Comparison of ENCODE assay signal across 20 cellular contexts in the genomic region with DNA sequence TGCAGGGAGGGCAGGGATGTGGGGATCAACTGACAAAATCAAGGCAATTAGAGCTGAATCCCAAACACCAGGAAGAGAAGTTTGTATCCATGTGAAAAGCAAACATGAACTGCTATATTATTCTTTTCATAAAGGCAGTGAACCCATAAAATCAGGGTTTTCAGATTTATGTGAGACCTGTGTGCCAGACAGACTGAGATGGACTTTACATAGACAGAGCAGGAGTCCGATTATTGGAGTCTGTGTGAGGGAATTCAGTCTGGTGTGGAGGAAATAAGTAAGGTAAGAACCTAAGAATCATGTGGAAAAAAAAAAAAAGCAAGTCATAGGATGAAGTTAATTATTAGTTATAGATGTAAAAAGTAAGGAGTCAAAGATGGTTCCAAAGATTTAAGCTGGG. TPM values are rescaled to one million over a fixed set of nuclear protein-coding genes. Genes with fewer than 3 reads are reported as not detected.
DNase-seq lines count a peak whose midpoint lies in the region; ATAC-seq and TF ChIP-seq lines count a peak whose summit lies in the region.
"Had no signal": no experiment of that assay in that cellular context is flagged by ENCODE, and none has a peak within 500 bp of the region (broad histone marks: within the 10 kb centered on the region; RNA-seq: fewer than 3 reads in every experiment).

No MANE protein-coding gene starts in this region.

- peak overlapping the region; percentile 27 for H3K27ac Mint-ChIP-seq in activated T-helper 1 cell treated with anti-CD3 and anti-CD28 coated beads, Interleukin-12 subunit alpha, Interleukin-12 subunit beta, Interleukin-2, Interleukin-4 antibody, amounts not matched to agents 30 ng/mL and 10 ng/mL and 1 ng/mL, durations not matched to agents 14 hours and 24 hours and 36 hours
- H3K27ac Mint-ChIP-seq in CD8-positive, alpha-beta memory T cell = peak overlapping the region in 4 of 8 donors; percentile 20 to 65 (median 52)
- H3K27ac Mint-ChIP-seq: H9 had no signal

- ATAC-seq in Right ventricle myocardium inferior (no peak), GM18520 (IDR thresholded peaks at IDR 0.05; ENCODE audit: unreplicated experiment) (no peak), HG03095 (IDR thresholded peaks at IDR 0.05; ENCODE audit: unreplicated experiment) (no peak), HG03378 (IDR thresholded peaks at IDR 0.05; ENCODE audit: unreplicated experiment) (no peak)
- ATAC-seq: K562 had no signal

- no peaks in the 10 kb centered on the region for H3K27me3 ChIP-seq in left ventricle myocardium inferior (ENCODE audit: low read depth)
- H3K27me3 ChIP-seq in mucosa of rectum (ENCODE audit: control insufficient read depth in 2 of 2, insufficient read depth in 2 of 2, low read length in 2 of 2) = no peaks in the 10 kb centered on the region
- no peaks in the 10 kb centered on the region for H3K27me3 ChIP-seq in CD8-positive, alpha-beta memory T cell (ENCODE audit: insufficient read depth, low read length, poor library complexity, severe bottlenecking)

- POLR2A ChIA-PET in CD8-positive, alpha-beta memory T cell (lab: Charles Lee) = no interaction called here

- TF ChIP-seq CTCF in left ventricle myocardium inferior (IDR thresholded peaks at IDR 0.05; ENCODE audit: borderline replicate concordance) = no peak

- H3K27ac ChIP-seq in left ventricle myocardium inferior (replicated peaks) (peak overlapping the region; percentile 60), mucosa of rectum (ENCODE audit: low read depth in 2 of 2, low read length in 2 of 2) (peak overlapping the region; percentile 56 to 75)
- H3K27ac ChIP-seq in CD8-positive, alpha-beta memory T cell (ENCODE audit: low read depth, low read length) = no peak overlapping the region

- H3K4me1 ChIP-seq in left ventricle myocardium inferior (peaks cover 16% of the 10 kb centered on the region), mucosa of rectum (ENCODE audit: control insufficient read depth in 2 of 2, insufficient read depth in 2 of 2, low read length in 2 of 2) (peaks cover 6 to 20% of the 10 kb centered on the region in 2 donors)
- H3K4me1 ChIP-seq in CD8-positive, alpha-beta memory T cell (ENCODE audit: insufficient read depth, low read length) = no peaks in the 10 kb centered on the region

- no peak overlapping the region for H3K4me3 ChIP-seq in left ventricle myocardium inferior
- no peak overlapping the region for H3K4me3 ChIP-seq in mucosa of rectum (ENCODE audit: low read length in 2 of 2)
- no peak overlapping the region for H3K4me3 ChIP-seq in CD8-positive, alpha-beta memory T cell (ENCODE audit: low read length)
- H3K4me3 ChIP-seq: K562 had no signal

- H3K9ac ChIP-seq in mucosa of rectum (ENCODE audit: low read depth in 1 of 2, low read length in 2 of 2) = no peak overlapping the region

- peaks cover 49% of the 10 kb centered on the region for H3K36me3 ChIP-seq in left ventricle myocardium inferior
- peaks cover 13 to 26% of the 10 kb centered on the region in 2 donors for H3K36me3 ChIP-seq in mucosa of rectum (ENCODE audit: control insufficient read depth in 2 of 2, insufficient read depth in 2 of 2, low read length in 2 of 2)
- H3K36me3 ChIP-seq in CD8-positive, alpha-beta memory T cell (ENCODE audit: insufficient read depth, low read length) = peaks cover 11% of the 10 kb centered on the region

- DNase-seq in left ventricle myocardium inferior (no peak), Right ventricle myocardium inferior (ENCODE audit: missing footprints) (no peak)
- no peak for DNase-seq in activated T-helper 1 cell treated with anti-CD3 and anti-CD28 coated beads, Interleukin-12 subunit alpha, Interleukin-12 subunit beta, Interleukin-2, Interleukin-4 antibody, amounts not matched to agents 30 ng/mL and 10 ng/mL and 1 ng/mL, durations not matched to agents 14 hours and 24 hours and 36 hours (ENCODE audit: low spot score)
- no peak for DNase-seq in CD8-positive, alpha-beta memory T cell
- DNase-seq: C1 segment of cervical spinal cord; COR-L47; H9; MV-4-11; NCI-H1417; NCI-H187 treated with DMSO at 0.1 percent for 48 hours; NCI-H345; NCI-H526; NK-92 treated with Interleukin-12 subunit alpha and Interleukin-12 subunit beta, amount 100 ng/mL, for 24 hours; SIG-M5 had no signal

- no peak overlapping the region for H3K4me3 Mint-ChIP-seq in activated T-helper 1 cell treated with anti-CD3 and anti-CD28 coated beads, Interleukin-12 subunit alpha, Interleukin-12 subunit beta, Interleukin-2, Interleukin-4 antibody, amounts not matched to agents 30 ng/mL and 10 ng/mL and 1 ng/mL, durations not matched to agents 14 hours and 24 hours and 36 hours
- no peak overlapping the region for H3K4me3 Mint-ChIP-seq in CD8-positive, alpha-beta memory T cell
- H3K4me3 Mint-ChIP-seq: H9 had no signal

- H3K36me3 Mint-ChIP-seq in activated T-helper 1 cell treated with anti-CD3 and anti-CD28 coated beads, Interleukin-12 subunit alpha, Interleukin-12 subunit beta, Interleukin-2, Interleukin-4 antibody, amounts not matched to agents 30 ng/mL and 10 ng/mL and 1 ng/mL, durations not matched to agents 14 hours and 24 hours and 36 hours (ENCODE audit: low read depth) = peaks cover 35% of the 10 kb centered on the region
- peaks cover 7 to 76% (median 26%) of the 10 kb centered on the region in 3 donors for H3K36me3 Mint-ChIP-seq in CD8-positive, alpha-beta memory T cell

- intact Hi-C loops in left ventricle myocardium inferior (cut with micrococcal nuclease) (no loop called here), Right ventricle myocardium inferior (cut with DNase I) (no loop called here)
- intact Hi-C loops in activated T-helper 1 cell treated with anti-CD3 and anti-CD28 coated beads, Interleukin-12 subunit alpha, Interleukin-12 subunit beta, Interleukin-2, Interleukin-4 antibody, amounts not matched to agents 30 ng/mL and 10 ng/mL and 1 ng/mL, durations not matched to agents 14 hours and 24 hours and 36 hours (cut with micrococcal nuclease) = no loop called here

- H3K9me3 ChIP-seq in left ventricle myocardium inferior (replicated peaks) (no peaks in the 10 kb centered on the region), mucosa of rectum (ENCODE audit: control insufficient read depth in 2 of 2, low read length in 2 of 2) (no peaks in the 10 kb centered on the region)
- H3K9me3 ChIP-seq in CD8-positive, alpha-beta memory T cell (ENCODE audit: low read length) = no peaks in the 10 kb centered on the region

- peaks cover 28% of the 10 kb centered on the region for H3K4me1 Mint-ChIP-seq in activated T-helper 1 cell treated with anti-CD3 and anti-CD28 coated beads, Interleukin-12 subunit alpha, Interleukin-12 subunit beta, Interleukin-2, Interleukin-4 antibody, amounts not matched to agents 30 ng/mL and 10 ng/mL and 1 ng/mL, durations not matched to agents 14 hours and 24 hours and 36 hours (ENCODE audit: low read depth)
- peaks cover 5 to 12% (median 6%) of the 10 kb centered on the region in 3 donors for H3K4me1 Mint-ChIP-seq in CD8-positive, alpha-beta memory T cell

- CTCF ChIA-PET in CD8-positive, alpha-beta memory T cell (lab: Charles Lee) = interaction anchor here (1.1 to 1.9 kb wide), 3 partner anchors 7 to 56 kb away, joined by 3 to 9 read pairs (median 4); no protein-coding TSS in a partner anchor

- H3K27me3 Mint-ChIP-seq in activated T-helper 1 cell treated with anti-CD3 and anti-CD28 coated beads, Interleukin-12 subunit alpha, Interleukin-12 subunit beta, Interleukin-2, Interleukin-4 antibody, amounts not matched to agents 30 ng/mL and 10 ng/mL and 1 ng/mL, durations not matched to agents 14 hours and 24 hours and 36 hours (ENCODE audit: insufficient read depth) = no peaks in the 10 kb centered on the region
- no peaks in the 10 kb centered on the region for H3K27me3 Mint-ChIP-seq in CD8-positive, alpha-beta memory T cell

- H3K9me3 Mint-ChIP-seq in activated T-helper 1 cell treated with anti-CD3 and anti-CD28 coated beads, Interleukin-12 subunit alpha, Interleukin-12 subunit beta, Interleukin-2, Interleukin-4 antibody, amounts not matched to agents 30 ng/mL and 10 ng/mL and 1 ng/mL, durations not matched to agents 14 hours and 24 hours and 36 hours = no peaks in the 10 kb centered on the region
- no peaks in the 10 kb centered on the region for H3K9me3 Mint-ChIP-seq in CD8-positive, alpha-beta memory T cell
- H3K9me3 Mint-ChIP-seq: H9 had no signal

RNA-seq across cellular contexts. Expression of a gene that starts 45.1 kb away (rescaled TPM):
- total RNA-seq in left ventricle myocardium inferior = not detected
- total RNA-seq in Right ventricle myocardium inferior = not detected
- total RNA-seq in activated T-helper 1 cell treated with anti-CD3 and anti-CD28 coated beads, Interleukin-12 subunit alpha, Interleukin-12 subunit beta, Interleukin-2, Interleukin-4 antibody, amounts not matched to agents 30 ng/mL and 10 ng/mL and 1 ng/mL, durations not matched to agents 14 hours and 24 hours and 36 hours = 0.44 TPM in 2 replicates
- under 1 TPM; 0.22 to 0.27 TPM for total RNA-seq in CD8-positive, alpha-beta memory T cell
- 0.14 TPM for polyA plus RNA-seq in CD8-positive, alpha-beta memory T cell
- total RNA-seq: RPMI7951 had no signal

RNA-seq across cellular contexts. Expression of a gene that starts 46.4 kb away (rescaled TPM):
- total RNA-seq in left ventricle myocardium inferior = 55.2 TPM
- 56.2 TPM for total RNA-seq in Right ventricle myocardium inferior
- 53.2 and 55.0 TPM in 2 replicates for total RNA-seq in activated T-helper 1 cell treated with anti-CD3 and anti-CD28 coated beads, Interleukin-12 subunit alpha, Interleukin-12 subunit beta, Interleukin-2, Interleukin-4 antibody, amounts not matched to agents 30 ng/mL and 10 ng/mL and 1 ng/mL, durations not matched to agents 14 hours and 24 hours and 36 hours
- total RNA-seq in CD8-positive, alpha-beta memory T cell = 10 to 100 TPM; 62.1 to 64.7 TPM
- 49.7 TPM for polyA plus RNA-seq in CD8-positive, alpha-beta memory T cell
